Comparison of ENCODE assay signal across 18 cellular contexts in the genomic region with DNA sequence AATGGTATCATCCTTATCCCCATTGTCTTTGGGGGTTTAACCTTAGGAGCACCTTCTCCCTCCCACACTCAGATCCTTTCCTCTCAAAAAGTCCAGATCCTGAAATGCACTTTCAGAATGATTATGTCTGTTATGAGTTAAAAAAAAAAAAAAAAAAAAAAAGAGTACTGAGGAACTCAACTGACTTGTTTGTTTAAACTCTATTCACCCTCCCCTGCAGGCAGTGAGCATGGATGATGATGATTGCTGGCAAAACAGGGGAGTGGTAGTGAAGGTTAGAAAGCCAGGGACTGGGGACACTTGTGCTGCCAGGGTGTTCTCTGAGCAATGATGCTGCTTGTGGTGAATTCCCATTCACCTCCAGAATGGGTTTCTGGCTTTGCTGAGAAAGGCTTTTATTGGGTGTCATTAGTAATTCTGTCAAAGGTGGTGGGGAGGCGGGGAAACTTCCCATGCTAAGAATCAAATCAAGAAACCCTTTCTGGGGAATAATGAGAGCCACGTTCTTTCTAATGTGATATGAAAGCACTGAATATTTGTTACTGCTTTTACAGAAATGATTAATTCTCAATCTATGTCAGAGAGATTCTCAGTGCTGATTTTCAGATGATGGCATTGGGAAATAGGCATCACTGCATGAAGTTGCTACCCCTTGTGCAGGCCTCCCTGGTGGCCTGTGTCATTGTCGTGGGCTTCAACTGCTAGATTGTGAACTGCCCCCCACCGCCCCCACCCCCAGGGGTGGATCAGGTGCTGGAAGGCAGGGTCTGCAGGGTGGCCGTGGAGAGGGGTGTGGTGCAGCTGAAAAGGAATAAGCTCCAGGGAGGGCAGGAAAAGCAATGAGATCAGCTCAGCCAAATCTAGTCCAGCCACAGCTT. TPM values are rescaled to one million over a fixed set of nuclear protein-coding genes. Genes with fewer than 3 reads are reported as not detected.
DNase-seq lines count a peak whose midpoint lies in the region; ATAC-seq and TF ChIP-seq lines count a peak whose summit lies in the region.
"Had no signal": no experiment of that assay in that cellular context is flagged by ENCODE, and none has a peak within 500 bp of the region (broad histone marks: within the 10 kb centered on the region; RNA-seq: fewer than 3 reads in every experiment).

No MANE protein-coding gene starts in this region.

- peaks cover 13% of the 10 kb centered on the region for H3K4me1 Mint-ChIP-seq in activated CD4-positive, alpha-beta T cell treated with anti-CD3 and anti-CD28 coated beads, Interleukin-2, amount 10 ng/mL, durations not matched to agents 24 days and 14 days
- H3K4me1 Mint-ChIP-seq in activated naive CD8-positive, alpha-beta T cell treated with anti-CD3 and anti-CD28 coated beads, Interleukin-2, amount 50 U/mL, for 24 hours, result peaks cover 46% of the 10 kb centered on the region
- H3K4me1 Mint-ChIP-seq: T-helper 17 cell had no signal

- no peaks in the 10 kb centered on the region for H3K27me3 Mint-ChIP-seq in activated CD4-positive, alpha-beta T cell treated with anti-CD3 and anti-CD28 coated beads, Interleukin-2, amount 10 ng/mL, durations not matched to agents 24 days and 14 days
- H3K27me3 Mint-ChIP-seq in activated naive CD8-positive, alpha-beta T cell treated with anti-CD3 and anti-CD28 coated beads, Interleukin-2, amount 50 U/mL, for 24 hours, result peaks cover 21% of the 10 kb centered on the region
- H3K27me3 Mint-ChIP-seq: activated CD8-positive, alpha-beta memory T cell treated with anti-CD3 and anti-CD28 coated beads, Interleukin-2, amount 10 ng/mL, durations not matched to agents 7 days and 5 days had no signal

- no peak for TF ChIP-seq CTCF in GM20000 (IDR thresholded peaks at IDR 0.05; ENCODE audit: extremely low read depth, missing control alignments)

- H3K4me3 Mint-ChIP-seq in activated CD4-positive, alpha-beta T cell treated with anti-CD3 and anti-CD28 coated beads, Interleukin-2, amount 10 ng/mL, durations not matched to agents 24 days and 14 days, result no peak overlapping the region
- H3K4me3 Mint-ChIP-seq in activated naive CD8-positive, alpha-beta T cell treated with anti-CD3 and anti-CD28 coated beads, Interleukin-2, amount 50 U/mL, for 24 hours, result peak overlapping the region; percentile 11
- H3K4me3 Mint-ChIP-seq: activated CD8-positive, alpha-beta memory T cell treated with anti-CD3 and anti-CD28 coated beads, Interleukin-2, amount 10 ng/mL, durations not matched to agents 7 days and 5 days; T-helper 17 cell had no signal

- ATAC-seq in activated naive CD8-positive, alpha-beta T cell treated with anti-CD3 and anti-CD28 coated beads, Interleukin-2, amount 50 U/mL, for 24 hours, result peak; percentile 90
- ATAC-seq in GM19351 (IDR thresholded peaks at IDR 0.05; ENCODE audit: unreplicated experiment), result no peak
- ATAC-seq: activated CD8-positive, alpha-beta memory T cell treated with anti-CD3 and anti-CD28 coated beads, Interleukin-2, amount 10 ng/mL, durations not matched to agents 7 days and 5 days; left cardiac atrium; T-helper 17 cell had no signal

- intact Hi-C loops in activated CD4-positive, alpha-beta T cell treated with anti-CD3 and anti-CD28 coated beads, Interleukin-2, amount 10 ng/mL, durations not matched to agents 24 days and 14 days (cut with micrococcal nuclease), result loop anchor here (1.0 to 5.0 kb wide), 2 partner anchors 27 to 45 kb away; a partner anchor contains a TSS

- no peak for DNase-seq in activated CD4-positive, alpha-beta T cell treated with anti-CD3 and anti-CD28 coated beads, Interleukin-2, amount 10 ng/mL, durations not matched to agents 24 days and 14 days
- no peak for DNase-seq in activated CD4-positive, alpha-beta T cell treated with anti-CD3 and anti-CD28 coated beads, Interleukin-2, amount 50 U/mL, for 1 hour
- DNase-seq in GM20000 (ENCODE audit: low spot score) (peak; percentile 24), ureter (ENCODE audit: low spot score) (no peak), GF-D8 (lab: John Stamatoyannopoulos, UW) (no peak)
- peak; percentile 51 for DNase-seq in activated naive CD8-positive, alpha-beta T cell treated with anti-CD3 and anti-CD28 coated beads, Interleukin-2, amount 50 U/mL, for 24 hours
- peak; percentile 59 for DNase-seq in stimulated activated CD8-positive, alpha-beta memory T cell treated with anti-CD3 and anti-CD28 coated beads, Interleukin-4, amount 100 ng/mL, for 48 hours
- DNase-seq: activated CD8-positive, alpha-beta memory T cell treated with anti-CD3 and anti-CD28 coated beads, Interleukin-2, amount 10 ng/mL, durations not matched to agents 7 days and 5 days; aorta; cortex of kidney; Kasumi-1; left cardiac atrium; NCI-H1694 treated with DMSO at 0.1 percent for 48 hours; NCI-H526 treated with DMSO at 0.1 percent for 48 hours; T-helper 17 cell had no signal

- peak overlapping the region; percentile 81 for H3K27ac Mint-ChIP-seq in activated CD4-positive, alpha-beta T cell treated with anti-CD3 and anti-CD28 coated beads, Interleukin-2, amount 10 ng/mL, durations not matched to agents 24 days and 14 days
- peak overlapping the region; percentile 62 for H3K27ac Mint-ChIP-seq in activated naive CD8-positive, alpha-beta T cell treated with anti-CD3 and anti-CD28 coated beads, Interleukin-2, amount 50 U/mL, for 24 hours
- H3K27ac Mint-ChIP-seq: activated CD8-positive, alpha-beta memory T cell treated with anti-CD3 and anti-CD28 coated beads, Interleukin-2, amount 10 ng/mL, durations not matched to agents 7 days and 5 days; T-helper 17 cell had no signal

- peaks cover 13% of the 10 kb centered on the region for H3K9me3 Mint-ChIP-seq in activated CD4-positive, alpha-beta T cell treated with anti-CD3 and anti-CD28 coated beads, Interleukin-2, amount 10 ng/mL, durations not matched to agents 24 days and 14 days
- peaks cover 9% of the 10 kb centered on the region for H3K9me3 Mint-ChIP-seq in activated naive CD8-positive, alpha-beta T cell treated with anti-CD3 and anti-CD28 coated beads, Interleukin-2, amount 50 U/mL, for 24 hours

- H3K36me3 Mint-ChIP-seq in activated CD4-positive, alpha-beta T cell treated with anti-CD3 and anti-CD28 coated beads, Interleukin-2, amount 10 ng/mL, durations not matched to agents 24 days and 14 days (ENCODE audit: low read depth), result no peaks in the 10 kb centered on the region
- H3K36me3 Mint-ChIP-seq in activated naive CD8-positive, alpha-beta T cell treated with anti-CD3 and anti-CD28 coated beads, Interleukin-2, amount 50 U/mL, for 24 hours (ENCODE audit: low read depth), result peaks cover 3% of the 10 kb centered on the region

RNA-seq across cellular contexts. Expression of a gene that starts 14.1 kb away (rescaled TPM):
- 351 and 370 TPM in 2 replicates for total RNA-seq in activated CD4-positive, alpha-beta T cell treated with anti-CD3 and anti-CD28 coated beads, Interleukin-2, amount 10 ng/mL, durations not matched to agents 24 days and 14 days
- 6.1 TPM for total RNA-seq in ureter
- total RNA-seq: pulmonary artery endothelial cell had no signal

RNA-seq across cellular contexts. Expression of a gene that starts 27.8 kb away (rescaled TPM):
- 403 and 414 TPM in 2 replicates for total RNA-seq in activated CD4-positive, alpha-beta T cell treated with anti-CD3 and anti-CD28 coated beads, Interleukin-2, amount 10 ng/mL, durations not matched to agents 24 days and 14 days
- total RNA-seq in ureter, result 0.78 TPM
- total RNA-seq: pulmonary artery endothelial cell had no signal

RNA-seq across cellular contexts. Expression of a gene that starts 53.7 kb away (rescaled TPM):
- not detected in 2 replicates for total RNA-seq in activated CD4-positive, alpha-beta T cell treated with anti-CD3 and anti-CD28 coated beads, Interleukin-2, amount 10 ng/mL, durations not matched to agents 24 days and 14 days
- total RNA-seq in ureter, result 11.1 TPM
- total RNA-seq: activated CD8-positive, alpha-beta memory T cell treated with anti-CD3 and anti-CD28 coated beads, Interleukin-2, amount 10 ng/mL, durations not matched to agents 7 days and 5 days; pulmonary artery endothelial cell; T-helper 17 cell had no signal

RNA-seq across cellular contexts. Expression of a gene that starts 58.7 kb away (rescaled TPM):
- total RNA-seq in activated CD4-positive, alpha-beta T cell treated with anti-CD3 and anti-CD28 coated beads, Interleukin-2, amount 10 ng/mL, durations not matched to agents 24 days and 14 days, result 8.9 and 9.8 TPM in 2 replicates
- total RNA-seq in ureter, result 13.6 TPM
- total RNA-seq: hepatocyte had no signal

Comparison
In these comparisons a context has a peak if more than half of its experiments do, and no peak if none do; other contexts are left out.
1. DNase-seq: peak in GM20000 (single experiment), activated naive CD8-positive, alpha-beta T cell treated with anti-CD3 and anti-CD28 coated beads, Interleukin-2, amount 50 U/mL, for 24 hours (single experiment) and stimulated activated CD8-positive, alpha-beta memory T cell treated with anti-CD3 and anti-CD28 coated beads, Interleukin-4, amount 100 ng/mL, for 48 hours (single experiment); none in activated CD4-positive, alpha-beta T cell treated with anti-CD3 and anti-CD28 coated beads, Interleukin-2, amount 10 ng/mL, durations not matched to agents 24 days and 14 days (single experiment), activated CD4-positive, alpha-beta T cell treated with anti-CD3 and anti-CD28 coated beads, Interleukin-2, amount 50 U/mL, for 1 hour (single experiment), ureter (single experiment) and GF-D8 (single experiment).
2. RNA of a gene that starts 14.1 kb away (total RNA-seq): 351 to 370 TPM in activated CD4-positive, alpha-beta T cell treated with anti-CD3 and anti-CD28 coated beads, Interleukin-2, amount 10 ng/mL, durations not matched to agents 24 days and 14 days; 6.1 TPM in ureter (single experiment); every median in the first group is over 10 times any median in the second.
3. RNA of a gene that starts 27.8 kb away (total RNA-seq): 403 to 414 TPM in activated CD4-positive, alpha-beta T cell treated with anti-CD3 and anti-CD28 coated beads, Interleukin-2, amount 10 ng/mL, durations not matched to agents 24 days and 14 days; 0.78 TPM in ureter (single experiment); every median in the first group is over 100 times any median in the second.
4. RNA of a gene that starts 53.7 kb away (total RNA-seq): 11.1 TPM in ureter (single experiment); not detected in activated CD4-positive, alpha-beta T cell treated with anti-CD3 and anti-CD28 coated beads, Interleukin-2, amount 10 ng/mL, durations not matched to agents 24 days and 14 days; every median in the first group is over 10 times any median in the second.